1 cellular context compared by ENCODE assay signal in the genomic region with DNA sequence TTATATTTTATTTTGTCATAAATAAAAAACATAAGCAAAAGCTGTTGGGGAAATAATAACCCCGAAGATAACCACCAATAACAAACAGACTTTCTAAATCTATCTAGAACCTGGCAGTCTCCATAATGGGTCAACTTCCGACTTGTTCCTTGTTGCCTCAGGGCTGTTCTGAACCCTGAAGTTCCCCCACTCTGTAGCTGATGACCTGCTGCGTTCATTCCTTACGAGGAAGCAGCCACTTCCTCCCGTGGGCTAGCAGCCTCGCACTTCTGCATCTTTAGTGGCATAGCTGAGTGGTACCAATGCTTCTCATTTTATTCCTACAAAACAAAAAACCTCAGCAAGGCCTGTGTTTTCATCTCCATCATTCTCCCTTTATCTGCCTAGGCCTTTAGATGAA.
TF ChIP-seq lines count a peak whose summit lies in the region.

No MANE protein-coding gene starts in this region.

TF ChIP-seq in GM12878, 131 proteins besides CTCF, POLR2A, EP300 and RAD21:
- TF ChIP-seq, protein P1, sequence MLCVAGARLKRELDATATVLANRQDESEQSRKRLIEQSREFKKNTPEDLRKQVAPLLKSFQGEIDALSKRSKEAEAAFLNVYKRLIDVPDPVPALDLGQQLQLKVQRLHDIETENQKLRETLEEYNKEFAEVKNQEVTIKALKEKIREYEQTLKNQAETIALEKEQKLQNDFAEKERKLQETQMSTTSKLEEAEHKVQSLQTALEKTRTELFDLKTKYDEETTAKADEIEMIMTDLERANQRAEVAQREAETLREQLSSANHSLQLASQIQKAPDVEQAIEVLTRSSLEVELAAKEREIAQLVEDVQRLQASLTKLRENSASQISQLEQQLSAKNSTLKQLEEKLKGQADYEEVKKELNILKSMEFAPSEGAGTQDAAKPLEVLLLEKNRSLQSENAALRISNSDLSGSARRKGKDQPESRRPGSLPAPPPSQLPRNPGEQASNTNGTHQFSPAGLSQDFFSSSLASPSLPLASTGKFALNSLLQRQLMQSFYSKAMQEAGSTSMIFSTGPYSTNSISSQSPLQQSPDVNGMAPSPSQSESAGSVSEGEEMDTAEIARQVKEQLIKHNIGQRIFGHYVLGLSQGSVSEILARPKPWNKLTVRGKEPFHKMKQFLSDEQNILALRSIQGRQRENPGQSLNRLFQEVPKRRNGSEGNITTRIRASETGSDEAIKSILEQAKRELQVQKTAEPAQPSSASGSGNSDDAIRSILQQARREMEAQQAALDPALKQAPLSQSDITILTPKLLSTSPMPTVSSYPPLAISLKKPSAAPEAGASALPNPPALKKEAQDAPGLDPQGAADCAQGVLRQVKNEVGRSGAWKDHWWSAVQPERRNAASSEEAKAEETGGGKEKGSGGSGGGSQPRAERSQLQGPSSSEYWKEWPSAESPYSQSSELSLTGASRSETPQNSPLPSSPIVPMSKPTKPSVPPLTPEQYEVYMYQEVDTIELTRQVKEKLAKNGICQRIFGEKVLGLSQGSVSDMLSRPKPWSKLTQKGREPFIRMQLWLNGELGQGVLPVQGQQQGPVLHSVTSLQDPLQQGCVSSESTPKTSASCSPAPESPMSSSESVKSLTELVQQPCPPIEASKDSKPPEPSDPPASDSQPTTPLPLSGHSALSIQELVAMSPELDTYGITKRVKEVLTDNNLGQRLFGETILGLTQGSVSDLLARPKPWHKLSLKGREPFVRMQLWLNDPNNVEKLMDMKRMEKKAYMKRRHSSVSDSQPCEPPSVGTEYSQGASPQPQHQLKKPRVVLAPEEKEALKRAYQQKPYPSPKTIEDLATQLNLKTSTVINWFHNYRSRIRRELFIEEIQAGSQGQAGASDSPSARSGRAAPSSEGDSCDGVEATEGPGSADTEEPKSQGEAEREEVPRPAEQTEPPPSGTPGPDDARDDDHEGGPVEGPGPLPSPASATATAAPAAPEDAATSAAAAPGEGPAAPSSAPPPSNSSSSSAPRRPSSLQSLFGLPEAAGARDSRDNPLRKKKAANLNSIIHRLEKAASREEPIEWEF (IDR thresholded peaks at IDR 0.05; ENCODE audit: insufficient replicate concordance, low read depth, low read length) = no peak
- TF ChIP-seq NFYA (IDR thresholded peaks at IDR 0.05; ENCODE audit: borderline replicate concordance, low read depth, low read length) (no peak), CREM (IDR thresholded peaks at IDR 0.05; ENCODE audit: low read depth) (no peak), EED (IDR thresholded peaks at IDR 0.05; ENCODE audit: low read depth) (no peak), SRF (IDR thresholded peaks at IDR 0.05; ENCODE audit: low read depth in 2 of 2, low read length in 2 of 2) (0 out of 4 replicates have a peak, but pooled peaks of 1 of the 2 experiments have one; percentile 52), EGR1 (IDR thresholded peaks at IDR 0.05; ENCODE audit: borderline replicate concordance in 1 of 2, low read depth in 2 of 2, low read length in 2 of 2) (no peak), MTA2 (IDR thresholded peaks at IDR 0.05; ENCODE audit: low read depth) (no peak), SREBF1 (IDR thresholded peaks at IDR 0.05; ENCODE audit: low read length) (no peak), SPI1 (IDR thresholded peaks at IDR 0.05; ENCODE audit: borderline replicate concordance, insufficient read depth, low read depth, low read length) (peak; percentile 64; the same call in 1 of the 2 replicates)
- TF ChIP-seq, protein P2, sequence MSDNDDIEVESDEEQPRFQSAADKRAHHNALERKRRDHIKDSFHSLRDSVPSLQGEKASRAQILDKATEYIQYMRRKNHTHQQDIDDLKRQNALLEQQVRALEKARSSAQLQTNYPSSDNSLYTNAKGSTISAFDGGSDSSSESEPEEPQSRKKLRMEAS (IDR thresholded peaks at IDR 0.05; ENCODE audit: low read depth, low read length) = no peak
- TF ChIP-seq, protein P3, sequence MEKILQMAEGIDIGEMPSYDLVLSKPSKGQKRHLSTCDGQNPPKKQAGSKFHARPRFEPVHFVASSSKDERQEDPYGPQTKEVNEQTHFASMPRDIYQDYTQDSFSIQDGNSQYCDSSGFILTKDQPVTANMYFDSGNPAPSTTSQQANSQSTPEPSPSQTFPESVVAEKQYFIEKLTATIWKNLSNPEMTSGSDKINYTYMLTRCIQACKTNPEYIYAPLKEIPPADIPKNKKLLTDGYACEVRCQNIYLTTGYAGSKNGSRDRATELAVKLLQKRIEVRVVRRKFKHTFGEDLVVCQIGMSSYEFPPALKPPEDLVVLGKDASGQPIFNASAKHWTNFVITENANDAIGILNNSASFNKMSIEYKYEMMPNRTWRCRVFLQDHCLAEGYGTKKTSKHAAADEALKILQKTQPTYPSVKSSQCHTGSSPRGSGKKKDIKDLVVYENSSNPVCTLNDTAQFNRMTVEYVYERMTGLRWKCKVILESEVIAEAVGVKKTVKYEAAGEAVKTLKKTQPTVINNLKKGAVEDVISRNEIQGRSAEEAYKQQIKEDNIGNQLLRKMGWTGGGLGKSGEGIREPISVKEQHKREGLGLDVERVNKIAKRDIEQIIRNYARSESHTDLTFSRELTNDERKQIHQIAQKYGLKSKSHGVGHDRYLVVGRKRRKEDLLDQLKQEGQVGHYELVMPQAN (conservative IDR thresholded peaks at IDR 0.05) = no peak
